In genomic region chr17:50355336-50355700, GRCh38 we compare ENCODE assay signal across 1 cellular context.
TF ChIP-seq lines count a peak whose summit lies in the region.

No MANE protein-coding gene starts in this region.

TF ChIP-seq in IMR-90, 13 proteins besides CTCF, POLR2A, EP300 and RAD21:
- no peak for TF ChIP-seq SMC3 (IDR thresholded peaks at IDR 0.05; ENCODE audit: low read depth, low read length)
- no peak for TF ChIP-seq USF2 (IDR thresholded peaks at IDR 0.05; ENCODE audit: low read depth, low read length)
- no peak for TF ChIP-seq BHLHE40 (IDR thresholded peaks at IDR 0.05; ENCODE audit: low read depth, low read length)
- TF ChIP-seq CHD1 (IDR thresholded peaks at IDR 0.05; ENCODE audit: low read depth, low read length): no peak
- no peak for TF ChIP-seq MAZ (IDR thresholded peaks at IDR 0.05; ENCODE audit: borderline replicate concordance, low read depth, low read length)
- TF ChIP-seq MXI1 (IDR thresholded peaks at IDR 0.05; ENCODE audit: borderline replicate concordance, low read depth, low read length): no peak
- TF ChIP-seq RCOR1 (IDR thresholded peaks at IDR 0.05; ENCODE audit: insufficient replicate concordance, low read length): no peak
- TF ChIP-seq MAFK (IDR thresholded peaks at IDR 0.05; ENCODE audit: low read depth, low read length): no peak
- TF ChIP-seq NFE2L2 (IDR thresholded peaks at IDR 0.05; ENCODE audit: low read depth, low read length): no peak
- no peak for TF ChIP-seq ELK1 (IDR thresholded peaks at IDR 0.05; ENCODE audit: borderline replicate concordance, low read depth, low read length)
- no peak for TF ChIP-seq RFX5 (IDR thresholded peaks at IDR 0.05; ENCODE audit: low read depth, low read length)
- TF ChIP-seq CEBPB (IDR thresholded peaks at IDR 0.05; ENCODE audit: low read depth, low read length): no peak
- no peak for TF ChIP-seq FOS (IDR thresholded peaks at IDR 0.05; ENCODE audit: low read depth, low read length)
